ENCODE assay signal across 8 cellular contexts in genomic region chr11:61446211-61446651, GRCh38. TPM values are rescaled to one million over a fixed set of nuclear protein-coding genes. Genes with fewer than 3 reads are reported as not detected.
DNase-seq lines count a peak whose midpoint lies in the region; ATAC-seq and TF ChIP-seq lines count a peak whose summit lies in the region.

No MANE protein-coding gene starts in this region.

- DNase-seq in GDM1 (lab: John Stamatoyannopoulos, UW) (peak; percentile 12), NCI-H524 (lab: John Stamatoyannopoulos, UW) (peak; percentile 57 to 96), dermis blood vessel endothelial cell (peak; percentile 95), lower leg skin (ENCODE audit: low spot score in 2 of 2) (peak; percentile 83 to 95)
- peak; percentile 63 to 70 for DNase-seq in activated CD4-positive, alpha-beta T cell treated with anti-CD3 and anti-CD28 coated beads, Interleukin-2, amount 50 U/mL, for 24 hours (ENCODE audit: low read depth in 1 of 2, low spot score in 1 of 2)
- DNase-seq in stimulated activated CD4-positive, alpha-beta T cell treated with anti-CD3 and anti-CD28 coated beads, Interleukin-4, amount 100 ng/mL, for 4 hours: peak; percentile 75 to 77

- no peak overlapping the region for H3K4me3 ChIP-seq in lower leg skin (ENCODE audit: low read depth, poor library complexity, severe bottlenecking)

- ATAC-seq in HG03439 (IDR thresholded peaks at IDR 0.05; ENCODE audit: unreplicated experiment) (peak; percentile 71), HG02884 (IDR thresholded peaks at IDR 0.05; ENCODE audit: unreplicated experiment) (no peak)

- no peak for TF ChIP-seq CTCF in lower leg skin (IDR thresholded peaks at IDR 0.05)

- intact Hi-C loops in lower leg skin (cut with DNase I; ENCODE audit: low total_unique reads): loop anchor here (10.0 kb wide), 2 partner anchors 69 to 189 kb away; no protein-coding TSS in a partner anchor

- 9 to 10% methylated on average over 7 of the region's 7 CpGs for WGBS in lower leg skin, 2 donors

- no peak for TF ChIP-seq POLR2A in lower leg skin (IDR thresholded peaks at IDR 0.05)

RNA-seq across cellular contexts. Expression of gene SDHAF2, which starts 16.3 kb away (rescaled TPM):
- total RNA-seq in dermis blood vessel endothelial cell (23.2 and 57.0 TPM in 2 replicates), lower leg skin (10 to 100 TPM; 24.2 to 32.8 (median 28.5) TPM)

RNA-seq across cellular contexts. Expression of gene CPSF7, which starts 16.5 kb away (rescaled TPM):
- total RNA-seq in dermis blood vessel endothelial cell: 16.7 and 22.2 TPM in 2 replicates
- total RNA-seq in lower leg skin: 10 to 100 TPM; 47.1 to 58.2 (median 48.9) TPM

RNA-seq across cellular contexts. Expression of gene TMEM216, which starts 53.8 kb away (rescaled TPM):
- total RNA-seq in dermis blood vessel endothelial cell: 8.8 and 14.0 TPM in 2 replicates
- 10 to 100 TPM in 3 of 4 donors, 1 to 10 TPM in 1; 7.8 to 15.9 (median 11.4) TPM for total RNA-seq in lower leg skin

Comparison
In these comparisons a context has a peak if more than half of its experiments do, and no peak if none do; other contexts are left out.
1. DNase-seq: peak in every context shown above with its lines; median percentile 95 in dermis blood vessel endothelial cell; 89 in lower leg skin; 76 in NCI-H524; 76 in stimulated activated CD4-positive, alpha-beta T cell treated with anti-CD3 and anti-CD28 coated beads, Interleukin-4, amount 100 ng/mL, for 4 hours; 66 in activated CD4-positive, alpha-beta T cell treated with anti-CD3 and anti-CD28 coated beads, Interleukin-2, amount 50 U/mL, for 24 hours; 12 in GDM1.